In genomic region chr1:192430644-192431043, GRCh38 we compare ENCODE assay signal across 14 cellular contexts.
DNase-seq lines count a peak whose midpoint lies in the region; ATAC-seq and TF ChIP-seq lines count a peak whose summit lies in the region.
"Had no signal": no experiment of that assay in that cellular context is flagged by ENCODE, and none has a peak within 500 bp of the region (broad histone marks: within the 10 kb centered on the region; RNA-seq: fewer than 3 reads in every experiment).

No MANE protein-coding gene starts in this region.

- TF ChIP-seq CTCF in HEK293 (tag by site-specific recombination; IDR thresholded peaks at IDR 0.05) (no peak), OCI-LY7 (conservative IDR thresholded peaks at IDR 0.05; ENCODE audit: low read length) (no peak), endodermal cell (conservative IDR thresholded peaks at IDR 0.05) (no peak)

- H3K27ac Mint-ChIP-seq in endodermal cell, result no peak overlapping the region
- H3K27ac Mint-ChIP-seq: CD4-positive, alpha-beta memory T cell had no signal

- H3K9me2 ChIP-seq in OCI-LY7 (ENCODE audit: insufficient read depth, low read length), result no peaks in the 10 kb centered on the region

- peaks cover 46% of the 10 kb centered on the region for H3K9me3 Mint-ChIP-seq in endodermal cell

- H3K27me3 Mint-ChIP-seq in endodermal cell (ENCODE audit: insufficient read depth), result no peaks in the 10 kb centered on the region

- H3K27me3 ChIP-seq in endodermal cell (ENCODE audit: control insufficient read depth, insufficient read depth, low read length, poor library complexity, severe bottlenecking), result no peaks in the 10 kb centered on the region

- H3K79me2 ChIP-seq in OCI-LY7 (ENCODE audit: insufficient read depth, low read depth, low read length), result no peaks in the 10 kb centered on the region

- peaks cover 3% of the 10 kb centered on the region for H3K4me1 Mint-ChIP-seq in endodermal cell
- H3K4me1 Mint-ChIP-seq: CD4-positive, alpha-beta memory T cell had no signal

- no peak overlapping the region for H2AFZ ChIP-seq in OCI-LY7 (ENCODE audit: low read length)
- H2AFZ ChIP-seq: GM23248 had no signal

- no peak overlapping the region for H3K9ac ChIP-seq in endodermal cell (ENCODE audit: extremely low read depth, low read length, poor library complexity, severe bottlenecking)
- H3K9ac ChIP-seq: GM23248 had no signal

- DNase-seq in OCI-LY7 (ENCODE audit: low spot score), result peak; percentile 7
- DNase-seq in endodermal cell, result no peak
- no peak for DNase-seq in NK-92 (lab: John Stamatoyannopoulos, UW; ENCODE audit: unreplicated experiment)
- DNase-seq in EL, result no peak
- DNase-seq: C1 segment of cervical spinal cord, Calu3, COR-L47, DMS79, GM23248, H7, HCEC 1CT had no signal

- POLR2A ChIA-PET in HEK293 (lab: Yijun Ruan, JAX), result no interaction called here
- POLR2A ChIA-PET in OCI-LY7 (lab: Charles Lee), result interaction anchor here (0.6 kb wide), 1 partner anchor 833 kb away, joined by 4 read pairs; no protein-coding TSS in a partner anchor

- intact Hi-C loops in OCI-LY7 (cut with micrococcal nuclease; ENCODE audit: unreplicated experiment), result no loop called here

- H3K9me3 ChIP-seq in HEK293 (ENCODE audit: control insufficient read depth, insufficient read depth, low read depth, low read length) (no peaks in the 10 kb centered on the region), OCI-LY7 (ENCODE audit: low read length) (0 out of 2 replicates have a peak, but pooled peaks cover 4% of the 10 kb centered on the region), endodermal cell (ENCODE audit: control insufficient read depth, low read length) (peaks cover 61% of the 10 kb centered on the region)

- no peak overlapping the region for H3K4me3 Mint-ChIP-seq in endodermal cell
- H3K4me3 Mint-ChIP-seq: CD4-positive, alpha-beta memory T cell had no signal

- no peak overlapping the region for H3K27ac ChIP-seq in HEK293 (ENCODE audit: extremely low read depth, low read depth, low read length)
- H3K27ac ChIP-seq in OCI-LY7 (ENCODE audit: low read depth, low read length, poor library complexity, severe bottlenecking), result no peak overlapping the region
- H3K27ac ChIP-seq in endodermal cell (ENCODE audit: low read depth, low read length), result no peak overlapping the region
- H3K27ac ChIP-seq: GM23248 had no signal

- CTCF ChIA-PET in HEK293 (lab: Yijun Ruan, JAX) (no interaction called here), OCI-LY7 (lab: Charles Lee; ENCODE audit: unreplicated experiment) (no interaction called here)

- WGBS in endodermal cell (ENCODE audit: insufficient coverage in 1 of 2, insufficient read length in 1 of 2), 2 experiments, result 74 to 75% methylated on average over 2 to 3 of the region's 3 CpGs

- H4K20me1 ChIP-seq in OCI-LY7 (ENCODE audit: insufficient read depth, low read length), result no peaks in the 10 kb centered on the region

- ATAC-seq in GM19351 (IDR thresholded peaks at IDR 0.05; ENCODE audit: unreplicated experiment), result no peak

- no TSS peak for BruUV-seq in OCI-LY7 (replicated peaks; lab: Mats Ljungman, UMichigan)

- peaks cover 9% of the 10 kb centered on the region for H3K36me3 Mint-ChIP-seq in endodermal cell (ENCODE audit: low read depth)
- H3K36me3 Mint-ChIP-seq: CD4-positive, alpha-beta memory T cell had no signal

- H3K4me3 ChIP-seq in HEK293 (ENCODE audit: low read depth, low read length) (no peak overlapping the region), OCI-LY7 (ENCODE audit: low read depth, low read length, poor library complexity, severe bottlenecking) (no peak overlapping the region), endodermal cell (ENCODE audit: low read length) (peak overlapping the region; percentile 17)
- H3K4me3 ChIP-seq: GM23248 had no signal

- H3K4me2 ChIP-seq in OCI-LY7 (ENCODE audit: low read length), result no peak overlapping the region

- no peaks in the 10 kb centered on the region for H3K4me1 ChIP-seq in HEK293 (ENCODE audit: control insufficient read depth, insufficient read depth, low read length)
- no peaks in the 10 kb centered on the region for H3K4me1 ChIP-seq in OCI-LY7 (ENCODE audit: insufficient read depth, low read length, poor library complexity, severe bottlenecking)
- H3K4me1 ChIP-seq in endodermal cell (ENCODE audit: control insufficient read depth, insufficient read depth, low read length), result no peaks in the 10 kb centered on the region

- H3K36me3 ChIP-seq in HEK293 (ENCODE audit: control insufficient read depth in 2 of 2, insufficient read depth in 1 of 2, low read length in 2 of 2), result no peaks in the 10 kb centered on the region
- H3K36me3 ChIP-seq in OCI-LY7 (ENCODE audit: insufficient read depth, low read length), result no peaks in the 10 kb centered on the region
- H3K36me3 ChIP-seq in endodermal cell (ENCODE audit: control insufficient read depth, insufficient read depth, low read length), result no peaks in the 10 kb centered on the region

TF ChIP-seq in HEK293, 187 proteins besides CTCF, POLR2A, EP300 and RAD21:
- TF ChIP-seq SETDB1 (IDR thresholded peaks at IDR 0.05; ENCODE audit: insufficient read length, low read length), result peak; percentile 81
- no peak for TF ChIP-seq REPIN1 (tag by site-specific recombination; IDR thresholded peaks at IDR 0.05; ENCODE audit: low read depth)
